In the genomic region with DNA sequence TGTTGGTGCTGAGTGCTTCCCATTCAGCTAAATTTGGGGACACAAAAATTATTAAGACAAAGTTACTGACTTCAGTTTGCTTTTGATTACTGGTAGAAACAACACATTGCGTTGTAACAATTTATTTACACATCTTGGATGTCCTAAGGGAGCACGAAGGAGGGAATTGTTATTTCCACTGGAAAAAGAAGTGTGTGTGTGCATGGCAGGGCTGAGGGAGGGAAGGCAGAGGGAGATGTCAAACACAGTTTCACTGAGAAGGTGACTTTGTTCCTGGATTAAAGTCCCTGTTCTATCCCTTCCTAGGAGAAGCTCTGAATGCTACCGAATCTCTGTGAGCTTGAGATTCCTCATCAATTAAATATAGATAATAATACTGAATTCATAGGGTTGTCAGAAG, we compare ENCODE assay signal across 21 cellular contexts. TPM values are rescaled to one million over a fixed set of nuclear protein-coding genes. Genes with fewer than 3 reads are reported as not detected.
"Had no signal": no experiment of that assay in that cellular context is flagged by ENCODE, and none has a peak within 500 bp of the region (broad histone marks: within the 10 kb centered on the region; RNA-seq: fewer than 3 reads in every experiment).

No MANE protein-coding gene starts in this region.

- H3K36me3 ChIP-seq: SJSA1 had no signal

- H3K4me3 ChIP-seq: SJSA1, SK-N-MC had no signal

- H3K27ac ChIP-seq: SJSA1, SK-N-MC had no signal

- H3K9me3 ChIP-seq: SJSA1 had no signal

- DNase-seq: KBM-7, NCI-H1092, NCI-H1105 treated with DMSO at 0.1 percent for 48 hours, NCI-H1417 treated with DMSO at 0.1 percent for 48 hours, NCI-H187, NCI-H2029, NCI-H2081 treated with DMSO at 0.1 percent for 48 hours, NCI-H2171, NCI-H345, NCI-H446 treated with DMSO at 0.1 percent for 48 hours, NCI-H524, NCI-H526 treated with DMSO at 0.1 percent for 48 hours, NCI-H748 treated with DMSO at 0.1 percent for 48 hours, Right ventricle myocardium superior, RPMI8226, SIG-M5 had no signal

RNA-seq across cellular contexts. Expression of a gene that starts 3.8 kb away (rescaled TPM):
- total RNA-seq: HT-29, LHCN-M2, MCF 10A, SJSA1 had no signal
